In genomic region chr15:38260077-38260476, GRCh38 we compare ENCODE assay signal across 19 cellular contexts. TPM values are rescaled to one million over a fixed set of nuclear protein-coding genes. Genes with fewer than 3 reads are reported as not detected.
A peak's percentile ranks its signal among the peaks of the same experiment; 100 is the strongest.
DNase-seq lines count a peak whose midpoint lies in the region; ATAC-seq and TF ChIP-seq lines count a peak whose summit lies in the region.
"Had no signal": no experiment of that assay in that cellular context is flagged by ENCODE, and none has a peak within 500 bp of the region (broad histone marks: within the 10 kb centered on the region; RNA-seq: fewer than 3 reads in every experiment).

No MANE protein-coding gene starts in this region.

- H2BK120ac ChIP-seq in H9 (ENCODE audit: low read depth, low read length, poor library complexity, severe bottlenecking): no peak overlapping the region

- H2BK20ac ChIP-seq in H9 (ENCODE audit: low read depth, low read length, poor library complexity, severe bottlenecking): no peak overlapping the region

- H3K4ac ChIP-seq in H9 (ENCODE audit: low read depth, low read length): no peak overlapping the region

- no CpG with 5 or more reads among the region's 2 CpGs for WGBS in H9 (ENCODE audit: extremely low coverage, insufficient read length, low lambda C conversion rate)

- no peak overlapping the region for H2AFZ ChIP-seq in H9 (ENCODE audit: low read length)

- in situ Hi-C loops in ACHN (cut with HindIII; ENCODE audit: low pct_ligation_motif_present, low pct_unique_long_range_greater_than_20kb, low sequenced_read_pairs): no loop called here

- H2AK5ac ChIP-seq in H9 (ENCODE audit: insufficient read length, low read length): no peak overlapping the region

- H3K36me3 ChIP-seq in kidney epithelial cell (ENCODE audit: control insufficient read depth, insufficient read depth, low read length): no peaks in the 10 kb centered on the region
- H3K36me3 ChIP-seq: SJCRH30 had no signal

- H3K79me1 ChIP-seq in H9 (ENCODE audit: insufficient read depth, low read depth, low read length, poor library complexity, severe bottlenecking): peaks cover 3% of the 10 kb centered on the region

- no peak overlapping the region for H3K23ac ChIP-seq in H9 (ENCODE audit: insufficient read length, low read depth, low read length)

- H3K56ac ChIP-seq in H9 (ENCODE audit: insufficient read length, low read depth, low read length): no peak overlapping the region

- no peak overlapping the region for H4K91ac ChIP-seq in H9 (ENCODE audit: insufficient read length, low read depth, low read length)

- H3K4me2 ChIP-seq in H9 (ENCODE audit: insufficient read depth, insufficient read length, low read length): no peak overlapping the region

- no peaks in the 10 kb centered on the region for H3K9me3 Mint-ChIP-seq in H9
- H3K9me3 Mint-ChIP-seq: activated naive CD4-positive, alpha-beta T cell treated with anti-CD3 and anti-CD28 coated beads, Interleukin-2, amount 50 U/mL, for 24 hours; memory B cell had no signal

- no peak overlapping the region for H4K8ac ChIP-seq in H9 (replicated peaks; ENCODE audit: insufficient read length, low read depth, low read length)

- no peaks in the 10 kb centered on the region for H3K27me3 Mint-ChIP-seq in H9 (ENCODE audit: low read depth)
- H3K27me3 Mint-ChIP-seq: memory B cell had no signal

- peak; percentile 48; the same call in 2 of the 3 replicates for TF ChIP-seq CTCF in H9 (conservative IDR thresholded peaks at IDR 0.05)
- peak; percentile 27 for TF ChIP-seq CTCF in cardiac fibroblast (IDR thresholded peaks at IDR 0.05; ENCODE audit: low read depth, low read length)
- peak; percentile 8 for TF ChIP-seq CTCF in kidney epithelial cell (IDR thresholded peaks at IDR 0.05; ENCODE audit: insufficient read depth, low read length, poor library complexity, severe bottlenecking)

- H3K27ac ChIP-seq in H9 (ENCODE audit: insufficient read length, low read depth, low read length): no peak overlapping the region
- H3K27ac ChIP-seq: foreskin keratinocyte, SJCRH30 had no signal

- no peak for ATAC-seq in esophagus mucosa
- no peak for ATAC-seq in GM21447 (IDR thresholded peaks at IDR 0.05; ENCODE audit: unreplicated experiment)
- no peak for ATAC-seq in HG03457 (IDR thresholded peaks at IDR 0.05; ENCODE audit: unreplicated experiment)
- ATAC-seq: foreskin keratinocyte, sciatic nerve had no signal

- H2BK5ac ChIP-seq in H9 (ENCODE audit: insufficient read length, low read length): no peak overlapping the region

- no peak overlapping the region for H3K18ac ChIP-seq in H9 (ENCODE audit: insufficient read length, low read depth, low read length)

- H4K20me1 ChIP-seq in H9 (ENCODE audit: control insufficient read depth, insufficient read depth, insufficient read length): no peaks in the 10 kb centered on the region

- no peaks in the 10 kb centered on the region for H3K9me3 ChIP-seq in H9 (ENCODE audit: control insufficient read depth, low read depth, low read length)

- H3K27me3 ChIP-seq in H9 (ENCODE audit: insufficient read depth, low read length) (no peaks in the 10 kb centered on the region), kidney epithelial cell (ENCODE audit: control insufficient read depth, insufficient read depth, low read length) (no peaks in the 10 kb centered on the region)
- H3K27me3 ChIP-seq: foreskin keratinocyte, SJCRH30 had no signal

- no peaks in the 10 kb centered on the region for H3K23me2 ChIP-seq in H9 (ENCODE audit: insufficient read length, low read depth, low read length, poor library complexity, severe bottlenecking)

- H4K5ac ChIP-seq in H9 (ENCODE audit: insufficient read length, low read depth, low read length): no peak overlapping the region

- no peak overlapping the region for H3K14ac ChIP-seq in H9 (ENCODE audit: insufficient read depth, low read length)

- DNase-seq in ACHN: peak; percentile 25
- no peak for DNase-seq in H9
- peak; percentile 41 to 46 for DNase-seq in cardiac fibroblast (ENCODE audit: low read depth in 2 of 2)
- no peak for DNase-seq in kidney epithelial cell (ENCODE audit: low read depth)
- DNase-seq in stimulated activated CD4-positive, alpha-beta T cell treated with anti-CD3 and anti-CD28 coated beads, Interleukin-4, amount 100 ng/mL, for 1 hour: no peak
- DNase-seq: activated CD4-positive, alpha-beta T cell treated with anti-CD3 and anti-CD28 coated beads for 4 hours; effector CD8-positive, alpha-beta T cell; NCI-H187 treated with DMSO at 0.1 percent for 48 hours; NCI-H524; SJCRH30; stimulated activated CD4-positive, alpha-beta T cell treated with anti-CD3 and anti-CD28 coated beads, Interleukin-4, amount 100 ng/mL, for 4 hours; T-helper 9 cell had no signal

- peak overlapping the region in 1 of 2 experiments; percentile 44; a peak in 1 of 5 replicates for H3K4me3 Mint-ChIP-seq in H9
- H3K4me3 Mint-ChIP-seq: activated naive CD4-positive, alpha-beta T cell treated with anti-CD3 and anti-CD28 coated beads, Interleukin-2, amount 50 U/mL, for 24 hours; memory B cell had no signal

- H3K79me2 ChIP-seq in H9 (ENCODE audit: insufficient read depth, low read length): peaks cover 70% of the 10 kb centered on the region

- peaks cover 36 to 38% of the 10 kb centered on the region in 2 experiments for H3K4me1 Mint-ChIP-seq in H9
- H3K4me1 Mint-ChIP-seq: activated naive CD4-positive, alpha-beta T cell treated with anti-CD3 and anti-CD28 coated beads, Interleukin-2, amount 50 U/mL, for 24 hours; memory B cell had no signal

- peaks cover 7% of the 10 kb centered on the region; the same call in 1 of the 2 replicates for H3K4me1 ChIP-seq in H9 (ENCODE audit: insufficient read depth, low read length)

- H3K9ac ChIP-seq in H9 (ENCODE audit: extremely low read depth, insufficient read length, low read length): no peak overlapping the region

- H3K27ac Mint-ChIP-seq in H9: peak overlapping the region in 2 of 3 experiments; percentile 61 to 73; a peak in 4 of 7 replicates
- H3K27ac Mint-ChIP-seq: activated naive CD4-positive, alpha-beta T cell treated with anti-CD3 and anti-CD28 coated beads, Interleukin-2, amount 50 U/mL, for 24 hours; memory B cell had no signal

- no peak overlapping the region for H3T11ph ChIP-seq in H9 (ENCODE audit: low read length)

- H2BK12ac ChIP-seq in H9 (ENCODE audit: insufficient read length, low read depth, low read length): no peak overlapping the region

- H2BK15ac ChIP-seq in H9 (ENCODE audit: low read depth, low read length): no peak overlapping the region

- no peaks in the 10 kb centered on the region for H3K36me3 Mint-ChIP-seq in H9 (ENCODE audit: insufficient read depth in 1 of 3, low read depth in 3 of 3)
- H3K36me3 Mint-ChIP-seq: activated naive CD4-positive, alpha-beta T cell treated with anti-CD3 and anti-CD28 coated beads, Interleukin-2, amount 50 U/mL, for 24 hours; memory B cell had no signal

- H3K4me3 ChIP-seq in cardiac fibroblast (replicated peaks in 1 of 2; ENCODE audit: low read depth in 2 of 2, low read length in 2 of 2) (no peak overlapping the region), kidney epithelial cell (ENCODE audit: low read depth, low read length) (no peak overlapping the region)
- H3K4me3 ChIP-seq: SJCRH30 had no signal

RNA-seq across cellular contexts. Expression of gene SPRED1, which starts 7.4 kb away (rescaled TPM):
- total RNA-seq in H9 (2021) (41.0 and 42.1 TPM in 2 replicates), kidney epithelial cell (20.4 and 22.0 TPM in 2 replicates), esophagus mucosa (10.0 TPM)

Comparison
In these comparisons a context has a peak if more than half of its experiments do, and no peak if none do; other contexts are left out.
1. DNase-seq: peak in ACHN (single experiment) and cardiac fibroblast (2 of 2); none in H9 (single experiment), kidney epithelial cell (single experiment) and stimulated activated CD4-positive, alpha-beta T cell treated with anti-CD3 and anti-CD28 coated beads, Interleukin-4, amount 100 ng/mL, for 1 hour (single experiment).
2. Peak in every context shown above with its lines, with median percentiles within 50 percentile points of each other: CTCF ChIP-seq.